In the genomic region with DNA sequence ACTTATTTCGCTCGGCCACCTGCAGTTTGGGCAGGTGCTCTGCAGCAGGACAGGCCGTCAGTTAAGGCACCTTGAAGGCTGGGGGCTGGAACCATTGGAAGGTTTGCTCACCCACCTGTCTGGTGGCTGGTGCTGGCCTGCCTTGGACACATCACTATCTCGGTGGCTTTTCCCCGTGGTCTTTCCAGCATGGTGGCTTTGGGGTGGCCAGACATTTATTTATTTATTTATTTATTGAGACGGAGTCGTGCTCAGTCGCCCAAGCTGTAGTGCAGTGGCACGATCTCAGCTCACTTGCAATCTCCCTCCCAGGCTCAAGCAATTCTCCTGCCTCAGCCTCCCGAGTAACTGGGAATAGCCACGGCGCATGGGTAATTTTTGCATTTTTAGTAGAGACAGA, we compare ENCODE assay signal across 10 cellular contexts. TPM values are rescaled to one million over a fixed set of nuclear protein-coding genes. Genes with fewer than 3 reads are reported as not detected.
DNase-seq lines count a peak whose midpoint lies in the region; ATAC-seq and TF ChIP-seq lines count a peak whose summit lies in the region.
"Had no signal": no experiment of that assay in that cellular context is flagged by ENCODE, and none has a peak within 500 bp of the region (broad histone marks: within the 10 kb centered on the region; RNA-seq: fewer than 3 reads in every experiment).

No MANE protein-coding gene starts in this region.

- H3K4me3 Mint-ChIP-seq in activated naive CD4-positive, alpha-beta T cell treated with anti-CD3 and anti-CD28 coated beads for 36 hours = no peak overlapping the region
- peak overlapping the region; percentile 16 for H3K4me3 Mint-ChIP-seq in activated naive CD8-positive, alpha-beta T cell treated with anti-CD3 and anti-CD28 coated beads, Interleukin-2, amount 10 ng/mL, durations not matched to agents 7 days and 5 days
- H3K4me3 Mint-ChIP-seq in naive B cell (peak overlapping the region in 5 of 8 donors; percentile 9 to 82 (median 51)), type B pancreatic cell (no peak overlapping the region)

- no peaks in the 10 kb centered on the region for H3K36me3 Mint-ChIP-seq in activated naive CD4-positive, alpha-beta T cell treated with anti-CD3 and anti-CD28 coated beads for 36 hours (ENCODE audit: low read depth)
- H3K36me3 Mint-ChIP-seq in activated naive CD8-positive, alpha-beta T cell treated with anti-CD3 and anti-CD28 coated beads, Interleukin-2, amount 10 ng/mL, durations not matched to agents 7 days and 5 days = peaks cover 28% of the 10 kb centered on the region
- peaks cover 15 to 34% of the 10 kb centered on the region in 2 donors for H3K36me3 Mint-ChIP-seq in naive B cell
- H3K36me3 Mint-ChIP-seq in type B pancreatic cell = no peaks in the 10 kb centered on the region

- H3K27ac Mint-ChIP-seq in activated naive CD4-positive, alpha-beta T cell treated with anti-CD3 and anti-CD28 coated beads for 36 hours = peak overlapping the region; percentile 58
- peak overlapping the region; percentile 56 for H3K27ac Mint-ChIP-seq in activated naive CD8-positive, alpha-beta T cell treated with anti-CD3 and anti-CD28 coated beads, Interleukin-2, amount 10 ng/mL, durations not matched to agents 7 days and 5 days
- H3K27ac Mint-ChIP-seq in naive B cell = peak overlapping the region; percentile 38 to 99 (median 98)
- H3K27ac Mint-ChIP-seq in type B pancreatic cell = no peak overlapping the region

- peak; percentile 2 for DNase-seq in activated naive CD4-positive, alpha-beta T cell treated with anti-CD3 and anti-CD28 coated beads for 36 hours
- no peak for DNase-seq in activated naive CD4-positive, alpha-beta T cell (lab: John Stamatoyannopoulos, UW)
- no peak for DNase-seq in activated naive CD8-positive, alpha-beta T cell treated with anti-CD3 and anti-CD28 coated beads, Interleukin-2, amount 10 ng/mL, durations not matched to agents 7 days and 5 days
- no peak for DNase-seq in naive B cell
- DNase-seq in type B pancreatic cell (ENCODE audit: extremely low spot score, unreplicated experiment) = peak; percentile 39
- no peak for DNase-seq in NCI-H526 treated with DMSO at 0.1 percent for 48 hours (lab: John Stamatoyannopoulos, UW)
- DNase-seq: NCI-H1417 treated with DMSO at 0.1 percent for 48 hours, NCI-H2227 treated with DMSO at 0.1 percent for 48 hours had no signal

- TF ChIP-seq CTCF in type B pancreatic cell (conservative IDR thresholded peaks at IDR 0.05) = no peak

- no peaks in the 10 kb centered on the region for H3K27me3 Mint-ChIP-seq in activated naive CD4-positive, alpha-beta T cell treated with anti-CD3 and anti-CD28 coated beads for 36 hours (ENCODE audit: low read depth)
- H3K27me3 Mint-ChIP-seq in activated naive CD8-positive, alpha-beta T cell treated with anti-CD3 and anti-CD28 coated beads, Interleukin-2, amount 10 ng/mL, durations not matched to agents 7 days and 5 days = no peaks in the 10 kb centered on the region
- H3K27me3 Mint-ChIP-seq in naive B cell = no peaks in the 10 kb centered on the region
- H3K27me3 Mint-ChIP-seq in type B pancreatic cell = no peaks in the 10 kb centered on the region

- no peaks in the 10 kb centered on the region for H3K9me3 Mint-ChIP-seq in activated naive CD4-positive, alpha-beta T cell treated with anti-CD3 and anti-CD28 coated beads for 36 hours
- no peaks in the 10 kb centered on the region for H3K9me3 Mint-ChIP-seq in activated naive CD8-positive, alpha-beta T cell treated with anti-CD3 and anti-CD28 coated beads, Interleukin-2, amount 10 ng/mL, durations not matched to agents 7 days and 5 days
- H3K9me3 Mint-ChIP-seq in naive B cell = no peaks in the 10 kb centered on the region
- no peaks in the 10 kb centered on the region for H3K9me3 Mint-ChIP-seq in type B pancreatic cell

- intact Hi-C loops in activated naive CD4-positive, alpha-beta T cell treated with anti-CD3 and anti-CD28 coated beads for 36 hours (cut with micrococcal nuclease) = no loop called here

- ATAC-seq in activated naive CD8-positive, alpha-beta T cell treated with anti-CD3 and anti-CD28 coated beads, Interleukin-2, amount 10 ng/mL, durations not matched to agents 7 days and 5 days (ENCODE audit: low read depth) = no peak
- ATAC-seq in naive B cell (ENCODE audit: low read depth in 2 of 2) (no peak), GM21360 (IDR thresholded peaks at IDR 0.05; ENCODE audit: unreplicated experiment) (no peak), GM18520 (IDR thresholded peaks at IDR 0.05; ENCODE audit: unreplicated experiment) (no peak)

- POLR2A ChIA-PET in activated naive CD8-positive, alpha-beta T cell treated with anti-CD3 and anti-CD28 coated beads, Interleukin-2, amount 10 ng/mL, durations not matched to agents 7 days and 5 days (lab: Charles Lee) = interaction anchor here (1.5 to 1.6 kb wide), 2 partner anchors 25 to 26 kb away, joined by 5 to 8 read pairs; no protein-coding TSS in a partner anchor

- CTCF ChIA-PET in activated naive CD4-positive, alpha-beta T cell treated with anti-CD3 and anti-CD28 coated beads for 36 hours (lab: Charles Lee) = interaction anchor here (1.0 to 1.4 kb wide), 2 partner anchors 10 to 38 kb away, joined by 3 read pairs; no protein-coding TSS in a partner anchor

- peaks cover 77% of the 10 kb centered on the region for H3K4me1 Mint-ChIP-seq in activated naive CD4-positive, alpha-beta T cell treated with anti-CD3 and anti-CD28 coated beads for 36 hours (ENCODE audit: low read depth)
- H3K4me1 Mint-ChIP-seq in activated naive CD8-positive, alpha-beta T cell treated with anti-CD3 and anti-CD28 coated beads, Interleukin-2, amount 10 ng/mL, durations not matched to agents 7 days and 5 days = peaks cover 62% of the 10 kb centered on the region
- H3K4me1 Mint-ChIP-seq in naive B cell (peaks cover 62 to 94% (median 81%) of the 10 kb centered on the region in 3 donors), type B pancreatic cell (ENCODE audit: unreplicated experiment) (peaks cover 30% of the 10 kb centered on the region)

RNA-seq across cellular contexts. Expression of a gene that starts 11.7 kb away (rescaled TPM):
- total RNA-seq in activated naive CD4-positive, alpha-beta T cell treated with anti-CD3 and anti-CD28 coated beads for 36 hours = 10 to 100 TPM; 51.2 to 56.5 TPM
- 100 to 1,000 TPM; 209 to 215 TPM for total RNA-seq in activated naive CD8-positive, alpha-beta T cell treated with anti-CD3 and anti-CD28 coated beads, Interleukin-2, amount 10 ng/mL, durations not matched to agents 7 days and 5 days
- polyA plus RNA-seq in naive B cell (ENCODE audit: low read depth in 6 of 6) = 1,000 to 10,000 TPM in 2 of 6 donors, 100 to 1,000 TPM in 4; 638 to 1,304 (median 969) TPM
- total RNA-seq in type B pancreatic cell (ENCODE audit: low replicate concordance) = 4.9 and 7.9 TPM in 2 replicates

RNA-seq across cellular contexts. Expression of a gene that starts 29.4 kb away (rescaled TPM):
- total RNA-seq in activated naive CD4-positive, alpha-beta T cell treated with anti-CD3 and anti-CD28 coated beads for 36 hours = 10 to 100 TPM; 85.2 to 87.2 TPM
- 10 to 100 TPM; 38.2 to 42.5 TPM for total RNA-seq in activated naive CD8-positive, alpha-beta T cell treated with anti-CD3 and anti-CD28 coated beads, Interleukin-2, amount 10 ng/mL, durations not matched to agents 7 days and 5 days
- 10 to 100 TPM; 28.2 to 73.0 (median 40.2) TPM for polyA plus RNA-seq in naive B cell (ENCODE audit: low read depth in 6 of 6)
- total RNA-seq in type B pancreatic cell (ENCODE audit: low replicate concordance) = 48.9 and 62.9 TPM in 2 replicates

Comparison
In these comparisons a context has a peak if more than half of its experiments do, and no peak if none do; other contexts are left out.
1. DNase-seq: peak in activated naive CD4-positive, alpha-beta T cell treated with anti-CD3 and anti-CD28 coated beads for 36 hours (single experiment) and type B pancreatic cell (single experiment); none in activated naive CD4-positive, alpha-beta T cell (0 of 4), activated naive CD8-positive, alpha-beta T cell treated with anti-CD3 and anti-CD28 coated beads, Interleukin-2, amount 10 ng/mL, durations not matched to agents 7 days and 5 days (single experiment), naive B cell (single experiment) and NCI-H526 treated with DMSO at 0.1 percent for 48 hours (single experiment).
2. H3K4me3 Mint-ChIP-seq: peak in activated naive CD8-positive, alpha-beta T cell treated with anti-CD3 and anti-CD28 coated beads, Interleukin-2, amount 10 ng/mL, durations not matched to agents 7 days and 5 days (single experiment) and naive B cell (5 of 8); none in activated naive CD4-positive, alpha-beta T cell treated with anti-CD3 and anti-CD28 coated beads for 36 hours (single experiment) and type B pancreatic cell (single experiment).